In the genomic region with DNA sequence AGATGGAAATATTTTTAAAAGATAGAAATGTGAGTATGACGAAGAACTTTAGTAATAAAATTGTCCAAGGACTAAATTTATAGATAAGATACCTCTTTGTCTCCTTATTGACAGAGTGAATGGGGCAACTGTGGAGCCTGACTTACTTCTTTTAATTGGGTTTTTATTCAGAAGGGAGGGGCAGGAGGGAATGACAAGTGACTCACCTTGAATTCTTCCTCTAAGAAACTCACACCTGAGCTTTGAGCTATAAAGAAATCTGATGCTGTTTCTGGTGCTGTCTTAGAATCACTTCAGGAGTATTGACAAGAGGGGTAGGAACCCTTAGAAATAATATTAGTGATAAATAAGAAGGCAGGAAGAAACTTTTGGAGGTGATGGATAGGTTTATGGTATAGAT, we compare ENCODE assay signal across 30 cellular contexts. TPM values are rescaled to one million over a fixed set of nuclear protein-coding genes. Genes with fewer than 3 reads are reported as not detected.
DNase-seq lines count a peak whose midpoint lies in the region; ATAC-seq and TF ChIP-seq lines count a peak whose summit lies in the region.
"Had no signal": no experiment of that assay in that cellular context is flagged by ENCODE, and none has a peak within 500 bp of the region (broad histone marks: within the 10 kb centered on the region; RNA-seq: fewer than 3 reads in every experiment).

No MANE protein-coding gene starts in this region.

- H3K27me3 Mint-ChIP-seq in chondrocyte (ENCODE audit: low read depth), result peaks cover 27% of the 10 kb centered on the region

- no peak overlapping the region for H2AFZ ChIP-seq in PC-3 (ENCODE audit: low read length)

- H3K4me2 ChIP-seq in PC-3 (ENCODE audit: low read length), result no peak overlapping the region

- POLR2A ChIA-PET in PC-3 (lab: Charles Lee; ENCODE audit: unreplicated experiment), result no interaction called here

- intact Hi-C loops in PC-3 (cut with micrococcal nuclease) (no loop called here), posterior vena cava (cut with DNase I) (no loop called here)

- CTCF ChIA-PET in PC-3 (lab: Charles Lee), result no interaction called here

- no peaks in the 10 kb centered on the region for H3K4me1 ChIP-seq in PC-3 (ENCODE audit: insufficient read depth, low read length)
- H3K4me1 ChIP-seq: Caco-2 had no signal

- no peak overlapping the region for H3K4me3 Mint-ChIP-seq in chondrocyte (ENCODE audit: unreplicated experiment)
- H3K4me3 Mint-ChIP-seq: CD8-positive, alpha-beta T cell had no signal

- no peaks in the 10 kb centered on the region for H3K36me3 Mint-ChIP-seq in chondrocyte (ENCODE audit: low read depth)
- H3K36me3 Mint-ChIP-seq: CD8-positive, alpha-beta T cell had no signal

- no peak overlapping the region for H3K27ac Mint-ChIP-seq in chondrocyte (ENCODE audit: unreplicated experiment)
- H3K27ac Mint-ChIP-seq: CD8-positive, alpha-beta T cell had no signal

- no peaks in the 10 kb centered on the region for H3K79me2 ChIP-seq in PC-3 (ENCODE audit: low read length)

- H3K9me3 Mint-ChIP-seq in chondrocyte (ENCODE audit: low read depth), result no peaks in the 10 kb centered on the region
- H3K9me3 Mint-ChIP-seq: CD8-positive, alpha-beta T cell had no signal

- DNase-seq in PC-3 (no peak), choroid plexus epithelial cell (ENCODE audit: low read depth) (no peak), kidney tubule cell (ENCODE audit: low spot score) (peak; percentile 30), renal cortical epithelial cell (ENCODE audit: low read depth) (peak; percentile 36), DMS 273 (lab: John Stamatoyannopoulos, UW; ENCODE audit: unreplicated experiment) (no peak), chondrocyte (ENCODE audit: low spot score) (no peak), posterior vena cava (ENCODE audit: low spot score) (no peak)
- DNase-seq: C1 segment of cervical spinal cord; Caco-2; CD8-positive, alpha-beta T cell; DMS 273 treated with DMSO at 0.1 percent for 48 hours; DMS79; EL; GDM1; Kasumi-1; NCI-H1105 treated with DMSO at 0.1 percent for 48 hours; NCI-H146; NCI-H2029; NCI-H446; NCI-H524 treated with DMSO at 0.1 percent for 48 hours; NCI-H774; NK-92 treated with Interleukin-12 subunit alpha and Interleukin-12 subunit beta, amount 100 ng/mL, for 24 hours; SHP77 treated with DMSO at 0.1 percent for 48 hours had no signal

- TF ChIP-seq CTCF in PC-3 (conservative IDR thresholded peaks at IDR 0.05; ENCODE audit: low read depth, low read length) (no peak), choroid plexus epithelial cell (conservative IDR thresholded peaks at IDR 0.05; ENCODE audit: low read depth, low read length) (no peak), chondrocyte (IDR thresholded peaks at IDR 0.05) (no peak)

- H4K20me1 ChIP-seq in PC-3 (ENCODE audit: low read length), result no peaks in the 10 kb centered on the region

- peak; percentile 27; the same call in 1 of the 2 replicates for ATAC-seq in PC-3
- ATAC-seq in HG02981 (IDR thresholded peaks at IDR 0.05; ENCODE audit: unreplicated experiment), result no peak
- ATAC-seq: CD8-positive, alpha-beta T cell; GM12878; K562 had no signal

- BruUV-seq in PC-3 (replicated peaks; lab: Mats Ljungman, UMichigan), result no TSS peak

- no peak overlapping the region for H3K27ac ChIP-seq in PC-3 (ENCODE audit: low read length)
- H3K27ac ChIP-seq: RWPE1, SK-N-MC had no signal

- no peak overlapping the region for H3K9ac ChIP-seq in PC-3 (ENCODE audit: low read length)

- peaks cover 76% of the 10 kb centered on the region for H3K27me3 ChIP-seq in PC-3 (ENCODE audit: low read length)

- H3K4me3 ChIP-seq in PC-3 (ENCODE audit: low read length) (no peak overlapping the region), choroid plexus epithelial cell (ENCODE audit: low read depth, low read length) (peak overlapping the region; percentile 14)
- H3K4me3 ChIP-seq: GM12878, K562, SK-N-MC had no signal

- no peaks in the 10 kb centered on the region for H3F3A ChIP-seq in PC-3 (ENCODE audit: low read length, unreplicated experiment)

- H3K36me3 ChIP-seq in PC-3 (ENCODE audit: low read depth, low read length), result no peaks in the 10 kb centered on the region

- no peaks in the 10 kb centered on the region for H3K4me1 Mint-ChIP-seq in chondrocyte (ENCODE audit: low read depth)

- no peaks in the 10 kb centered on the region for H3K9me3 ChIP-seq in PC-3 (ENCODE audit: low read length)
- H3K9me3 ChIP-seq: Caco-2 had no signal

- no peaks in the 10 kb centered on the region for H3K9me2 ChIP-seq in PC-3 (replicated peaks; ENCODE audit: low read length)

RNA-seq across cellular contexts. Expression of gene NR1H4, which starts 1.0 kb away (rescaled TPM):
- not detected in 2 replicates for total RNA-seq in PC-3 (2014; rRNA removed)
- 15.5 and 60.5 TPM in 2 replicates for total RNA-seq in renal cortical epithelial cell
- not detected in 3 replicates for total RNA-seq in chondrocyte
- under 1 TPM in 1 of 2 donors, not detected in 1; 0.93 TPM for total RNA-seq in posterior vena cava
- total RNA-seq: A673; Caco-2; CD8-positive, alpha-beta T cell; GM12878; HT1080; K562 had no signal

Comparison
In these comparisons a context has a peak if more than half of its experiments do, and no peak if none do; other contexts are left out.
1. DNase-seq: peak in kidney tubule cell (single experiment) and renal cortical epithelial cell (single experiment); none in PC-3 (single experiment), choroid plexus epithelial cell (single experiment), DMS 273 (single experiment), chondrocyte (single experiment) and posterior vena cava (single experiment).